8 cellular contexts compared by ENCODE assay signal in genomic region chr13:111115051-111115840, GRCh38. TPM values are rescaled to one million over a fixed set of nuclear protein-coding genes. Genes with fewer than 3 reads are reported as not detected.
DNase-seq lines count a peak whose midpoint lies in the region; ATAC-seq and TF ChIP-seq lines count a peak whose summit lies in the region.

Gene ARHGEF7 (plus strand): TSS chr13:111115310. CDS start chr13:111115527, 217 bp downstream.

- DNase-seq in EH (ENCODE audit: low read depth) (peak; percentile 19), head of caudate nucleus (peak in 27 of 42 donors; percentile 9 to 61 (median 38)), osteoblast (ENCODE audit: insufficient read length, low spot score, missing footprints) (peak; percentile 90), NCI-H524 treated with DMSO at 0.1 percent for 48 hours (lab: John Stamatoyannopoulos, UW) (no peak)
- DNase-seq in activated T-cell treated with anti-CD3 and anti-CD28 coated beads, Interleukin-2, amount 50 U/mL, for 72 hours, result peak; percentile 16 to 24
- no peak for DNase-seq in activated effector memory CD4-positive, alpha-beta T cell treated with anti-CD3 and anti-CD28 coated beads, Interleukin-2, amount 50 U/mL, for 16 hours
- DNase-seq in activated CD4-positive, alpha-beta T cell treated with anti-CD3 and anti-CD28 coated beads for 4 hours, result no peak

- H4K20me1 ChIP-seq in osteoblast (ENCODE audit: insufficient read depth, low read length), result no peaks in the 10 kb centered on the region

- peaks cover 0 to 3% of the 10 kb centered on the region in 2 donors for H3K36me3 Mint-ChIP-seq in activated T-cell treated with anti-CD3 and anti-CD28 coated beads, Interleukin-2, amount 50 U/mL, for 72 hours (ENCODE audit: insufficient read depth in 2 of 2)

- H3K9me3 ChIP-seq in osteoblast (ENCODE audit: low read depth, low read length), result no peaks in the 10 kb centered on the region

- peak within 1 kb of the TSS; percentile 87 to 91 for H3K4me3 Mint-ChIP-seq in activated T-cell treated with anti-CD3 and anti-CD28 coated beads, Interleukin-2, amount 50 U/mL, for 72 hours

- H3K4me3 ChIP-seq in osteoblast (ENCODE audit: insufficient read depth, low read length), result peak within 1 kb of the TSS; percentile 76

- peak within 1 kb of the TSS; percentile 76 for H2AFZ ChIP-seq in osteoblast (ENCODE audit: low read length)

- peaks cover 14% of the 10 kb centered on the region for H3K4me1 Mint-ChIP-seq in activated T-cell treated with anti-CD3 and anti-CD28 coated beads, Interleukin-2, amount 50 U/mL, for 72 hours (ENCODE audit: low read depth)

- no peaks in the 10 kb centered on the region for H3K9me3 Mint-ChIP-seq in activated T-cell treated with anti-CD3 and anti-CD28 coated beads, Interleukin-2, amount 50 U/mL, for 72 hours

- H3K36me3 ChIP-seq in osteoblast (ENCODE audit: insufficient read depth, low read length), result no peaks in the 10 kb centered on the region

- H3K27me3 Mint-ChIP-seq in activated T-cell treated with anti-CD3 and anti-CD28 coated beads, Interleukin-2, amount 50 U/mL, for 72 hours (ENCODE audit: low read depth), result peaks cover 83% of the 10 kb centered on the region

- no peak for TF ChIP-seq CTCF in osteoblast (IDR thresholded peaks at IDR 0.05; ENCODE audit: extremely low read depth, low read depth, low read length)

- peaks cover 4% of the 10 kb centered on the region for H3K4me1 ChIP-seq in osteoblast (ENCODE audit: insufficient read depth, low read length)

- H3K79me2 ChIP-seq in osteoblast (ENCODE audit: insufficient read depth, low read length), result no peaks in the 10 kb centered on the region

- H3K4me2 ChIP-seq in osteoblast (ENCODE audit: insufficient read depth, low read length), result peak within 1 kb of the TSS; percentile 85

- peaks cover 73% of the 10 kb centered on the region for H3K27me3 ChIP-seq in osteoblast (ENCODE audit: insufficient read depth, low read length)

- no peak within 1 kb of the TSS for H3K27ac ChIP-seq in osteoblast (ENCODE audit: low read depth, low read length)

- peak; percentile 26 for ATAC-seq in HG02870 (IDR thresholded peaks at IDR 0.05; ENCODE audit: unreplicated experiment)
- peak; percentile 71 to 73 for ATAC-seq in activated T-cell treated with anti-CD3 and anti-CD28 coated beads, Interleukin-2, amount 50 U/mL, for 72 hours (replicated peaks in 1 of 2)

- intact Hi-C loops in head of caudate nucleus (cut with DNase I), result no loop called here

- no peak within 1 kb of the TSS for H3K27ac Mint-ChIP-seq in activated T-cell treated with anti-CD3 and anti-CD28 coated beads, Interleukin-2, amount 50 U/mL, for 72 hours

RNA-seq across cellular contexts. Expression of gene ARHGEF7, which starts in this region (rescaled TPM):
- total RNA-seq in activated T-cell treated with anti-CD3 and anti-CD28 coated beads, Interleukin-2, amount 50 U/mL, for 72 hours, result 10 to 100 TPM; 55.1 to 64.4 TPM
- 27.5 and 34.8 TPM in 2 replicates for total RNA-seq in osteoblast

Comparison
In these comparisons a context has a peak if more than half of its experiments do, and no peak if none do; other contexts are left out.
1. DNase-seq: peak in EH (single experiment), activated T-cell treated with anti-CD3 and anti-CD28 coated beads, Interleukin-2, amount 50 U/mL, for 72 hours (2 of 2), head of caudate nucleus (27 of 42) and osteoblast (single experiment); none in activated effector memory CD4-positive, alpha-beta T cell treated with anti-CD3 and anti-CD28 coated beads, Interleukin-2, amount 50 U/mL, for 16 hours (single experiment), NCI-H524 treated with DMSO at 0.1 percent for 48 hours (single experiment) and activated CD4-positive, alpha-beta T cell treated with anti-CD3 and anti-CD28 coated beads for 4 hours (0 of 2).